In the genomic region with DNA sequence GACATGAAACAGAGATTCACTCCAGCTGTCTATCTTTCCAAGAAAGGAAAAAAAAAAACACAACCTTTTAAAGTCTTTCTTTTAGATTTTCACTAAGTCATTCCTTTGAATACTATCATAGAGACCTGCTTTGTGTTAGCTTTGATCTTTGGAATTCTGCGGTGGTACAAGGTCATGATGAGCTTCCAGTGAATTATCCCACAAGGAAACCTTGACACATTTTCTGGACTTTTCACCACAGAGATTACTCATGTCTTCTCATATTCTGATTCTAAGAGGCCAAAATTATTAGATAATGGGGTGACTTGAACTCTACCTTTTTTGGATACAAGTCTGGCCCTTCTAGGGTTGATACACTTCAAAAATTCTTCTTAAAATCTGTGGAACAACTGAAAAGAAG, we compare ENCODE assay signal across 28 cellular contexts.
"Had no signal": no experiment of that assay in that cellular context is flagged by ENCODE, and none has a peak within 500 bp of the region (broad histone marks: within the 10 kb centered on the region; RNA-seq: fewer than 3 reads in every experiment).

No MANE protein-coding gene starts in this region.

- H3K4me3 Mint-ChIP-seq: immature natural killer cell; naive B cell; natural killer cell; stimulated activated naive B cell treated with anti-CD40 and anti-IgM and Interleukin-4, amounts not matched to agents 10 μg/mL and 1 μg/mL and 100 μg/mL, for 72 hours had no signal

- H3K9me3 ChIP-seq: left lung, lower lobe of right lung, ovary, right atrium auricular region, stomach, testis, thyroid gland, transverse colon, upper lobe of right lung, uterus had no signal

- H3K4me1 ChIP-seq: left lung, lower lobe of right lung, right atrium auricular region, stomach, testis, thyroid gland, transverse colon, upper lobe of right lung, uterus had no signal

- DNase-seq: hypothalamus; immature natural killer cell; kidney glomerular epithelial cell; left colon; left lung; lower lobe of right lung; mammary epithelial cell; mesenchymal stem cell; naive B cell; natural killer cell; ovary; stimulated activated CD4-positive, alpha-beta T cell treated with anti-CD3 and anti-CD28 coated beads, Interleukin-12 subunit alpha, Interleukin-12 subunit beta, amount 100 ng/mL, for 4 hours; stimulated activated CD4-positive, alpha-beta T cell treated with anti-CD3 and anti-CD28 coated beads, Interleukin-15, amount 100 ng/mL, for 24 hours; stimulated activated CD4-positive, alpha-beta T cell treated with anti-CD3 and anti-CD28 coated beads, Interleukin-2, amount 100 ng/mL, for 24 hours; stimulated activated CD4-positive, alpha-beta T cell treated with anti-CD3 and anti-CD28 coated beads, Interleukin-4, amount 100 ng/mL, for 1 hour; stimulated activated naive B cell treated with anti-CD40 and anti-IgM and Interleukin-4, amounts not matched to agents 10 μg/mL and 1 μg/mL and 100 μg/mL, for 72 hours; stimulated activated naive CD8-positive, alpha-beta T cell treated with anti-CD3 and anti-CD28 coated beads, Interleukin-15, Interleukin-2, amounts not matched to agents 100 U/mL and 50 U/mL, for 24 hours; stomach; testis; thyroid gland; transverse colon; upper lobe of right lung; uterus had no signal

- H3K27ac Mint-ChIP-seq: immature natural killer cell; naive B cell; natural killer cell; progenitor cell of endocrine pancreas; stimulated activated naive B cell treated with anti-CD40 and anti-IgM and Interleukin-4, amounts not matched to agents 10 μg/mL and 1 μg/mL and 100 μg/mL, for 72 hours had no signal

- H3K27me3 ChIP-seq: left lung, ovary, right atrium auricular region, stomach, testis, thyroid gland, transverse colon, upper lobe of right lung, uterus had no signal

- FAIRE-seq: keratinocyte had no signal

- ATAC-seq: left colon; left lung; lower lobe of right lung; natural killer cell; sciatic nerve; stimulated activated naive B cell treated with anti-CD40 and anti-IgM and Interleukin-4, amounts not matched to agents 10 μg/mL and 1 μg/mL and 100 μg/mL, for 72 hours; stimulated activated naive CD8-positive, alpha-beta T cell treated with anti-CD3 and anti-CD28 coated beads, Interleukin-15, Interleukin-2, amounts not matched to agents 100 U/mL and 50 U/mL, for 24 hours; upper lobe of right lung had no signal

- H3K36me3 ChIP-seq: left lung, lower lobe of right lung, ovary, right atrium auricular region, stomach, thyroid gland, transverse colon, upper lobe of right lung, uterus had no signal

- H3K27ac ChIP-seq: left lung, lower lobe of right lung, ovary, right atrium auricular region, skin epidermis, stomach, testis, thyroid gland, transverse colon, upper lobe of right lung, uterus had no signal

- H3K4me3 ChIP-seq: left lung, lower lobe of right lung, ovary, right atrium auricular region, skin epidermis, stomach, testis, thyroid gland, transverse colon, upper lobe of right lung, uterus had no signal

- H3K27me3 Mint-ChIP-seq: naive B cell; stimulated activated naive B cell treated with anti-CD40 and anti-IgM and Interleukin-4, amounts not matched to agents 10 μg/mL and 1 μg/mL and 100 μg/mL, for 72 hours had no signal

- H3K4me1 Mint-ChIP-seq: naive B cell; stimulated activated naive B cell treated with anti-CD40 and anti-IgM and Interleukin-4, amounts not matched to agents 10 μg/mL and 1 μg/mL and 100 μg/mL, for 72 hours had no signal

- H3K36me3 Mint-ChIP-seq: naive B cell; natural killer cell; stimulated activated naive B cell treated with anti-CD40 and anti-IgM and Interleukin-4, amounts not matched to agents 10 μg/mL and 1 μg/mL and 100 μg/mL, for 72 hours had no signal
